ENCODE assay signal across 2 cellular contexts in genomic region chr4:112247021-112247420, GRCh38.
TF ChIP-seq lines count a peak whose summit lies in the region.

No MANE protein-coding gene starts in this region.

TF ChIP-seq in GM23338, 12 proteins besides CTCF, POLR2A, EP300 and RAD21:
- TF ChIP-seq POLR2AphosphoS5 (IDR thresholded peaks at IDR 0.05; ENCODE audit: low read depth) (no peak), EZH2phosphoT487 (IDR thresholded peaks at IDR 0.05; ENCODE audit: unreplicated experiment) (no peak), EZH2 (IDR thresholded peaks at IDR 0.05; ENCODE audit: low read depth, unreplicated experiment) (no peak)

TF ChIP-seq in IMR-90, 13 proteins besides CTCF, POLR2A, EP300 and RAD21:
- TF ChIP-seq FOS (IDR thresholded peaks at IDR 0.05; ENCODE audit: low read depth, low read length) (no peak), NFE2L2 (IDR thresholded peaks at IDR 0.05; ENCODE audit: low read depth, low read length) (no peak), MAFK (IDR thresholded peaks at IDR 0.05; ENCODE audit: low read depth, low read length) (peak; percentile 99), CEBPB (IDR thresholded peaks at IDR 0.05; ENCODE audit: low read depth, low read length) (no peak)
